In the genomic region with DNA sequence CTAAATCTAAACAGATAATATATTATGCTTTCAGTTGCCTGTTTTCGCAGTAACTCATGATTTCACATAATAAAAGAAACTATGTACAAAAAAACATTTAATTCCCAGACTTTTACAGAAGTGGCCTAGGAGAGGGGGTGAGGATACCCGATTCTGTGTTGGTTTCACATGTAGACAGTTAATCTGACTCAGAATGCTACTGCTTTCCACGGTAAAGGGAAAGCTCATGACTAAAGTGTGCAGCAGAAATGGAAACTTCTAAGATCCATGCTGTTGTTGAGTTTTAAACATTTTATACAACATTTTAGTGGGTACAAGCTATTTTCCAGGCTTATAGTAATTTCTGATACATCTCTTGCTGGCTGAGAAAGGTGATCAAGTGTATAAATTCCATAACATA, we compare ENCODE assay signal across 1 cellular context.
A peak's percentile ranks its signal among the peaks of the same experiment; 100 is the strongest.
TF ChIP-seq lines count a peak whose summit lies in the region.

No MANE protein-coding gene starts in this region.

TF ChIP-seq in GM12878, 131 proteins besides CTCF, POLR2A, EP300 and RAD21 (continued from another document and continues in another):
- TF ChIP-seq, protein P1, sequence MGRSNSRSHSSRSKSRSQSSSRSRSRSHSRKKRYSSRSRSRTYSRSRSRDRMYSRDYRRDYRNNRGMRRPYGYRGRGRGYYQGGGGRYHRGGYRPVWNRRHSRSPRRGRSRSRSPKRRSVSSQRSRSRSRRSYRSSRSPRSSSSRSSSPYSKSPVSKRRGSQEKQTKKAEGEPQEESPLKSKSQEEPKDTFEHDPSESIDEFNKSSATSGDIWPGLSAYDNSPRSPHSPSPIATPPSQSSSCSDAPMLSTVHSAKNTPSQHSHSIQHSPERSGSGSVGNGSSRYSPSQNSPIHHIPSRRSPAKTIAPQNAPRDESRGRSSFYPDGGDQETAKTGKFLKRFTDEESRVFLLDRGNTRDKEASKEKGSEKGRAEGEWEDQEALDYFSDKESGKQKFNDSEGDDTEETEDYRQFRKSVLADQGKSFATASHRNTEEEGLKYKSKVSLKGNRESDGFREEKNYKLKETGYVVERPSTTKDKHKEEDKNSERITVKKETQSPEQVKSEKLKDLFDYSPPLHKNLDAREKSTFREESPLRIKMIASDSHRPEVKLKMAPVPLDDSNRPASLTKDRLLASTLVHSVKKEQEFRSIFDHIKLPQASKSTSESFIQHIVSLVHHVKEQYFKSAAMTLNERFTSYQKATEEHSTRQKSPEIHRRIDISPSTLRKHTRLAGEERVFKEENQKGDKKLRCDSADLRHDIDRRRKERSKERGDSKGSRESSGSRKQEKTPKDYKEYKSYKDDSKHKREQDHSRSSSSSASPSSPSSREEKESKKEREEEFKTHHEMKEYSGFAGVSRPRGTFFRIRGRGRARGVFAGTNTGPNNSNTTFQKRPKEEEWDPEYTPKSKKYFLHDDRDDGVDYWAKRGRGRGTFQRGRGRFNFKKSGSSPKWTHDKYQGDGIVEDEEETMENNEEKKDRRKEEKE (IDR thresholded peaks at IDR 0.05), result no peak
- TF ChIP-seq ZNF274 (IDR thresholded peaks at IDR 0.05; ENCODE audit: insufficient read depth, insufficient read length) (no peak), IRF4 (IDR thresholded peaks at IDR 0.05; ENCODE audit: low read depth, low read length) (peak; percentile 65; the same call in 1 of the 2 replicates), NFIC (IDR thresholded peaks at IDR 0.05; ENCODE audit: low read depth, low read length) (peak; percentile 81; the same call in 1 of the 2 replicates), NBN (IDR thresholded peaks at IDR 0.05) (no peak), MEF2B (IDR thresholded peaks at IDR 0.05; ENCODE audit: partially characterized antibody, poor library complexity, severe bottlenecking) (no peak), SRF (IDR thresholded peaks at IDR 0.05; ENCODE audit: low read depth in 2 of 2, low read length in 2 of 2) (no peak), CBX3 (IDR thresholded peaks at IDR 0.05; ENCODE audit: borderline replicate concordance, low read depth) (no peak), BHLHE40 (IDR thresholded peaks at IDR 0.05; ENCODE audit: borderline replicate concordance in 1 of 2, low read depth in 2 of 2, low read length in 1 of 2) (peak; percentile 57 to 65; a peak in 2 of 4 replicates), PAX5 (IDR thresholded peaks at IDR 0.05; ENCODE audit: borderline replicate concordance, low read depth, low read length) (no peak), MTA2 (IDR thresholded peaks at IDR 0.05; ENCODE audit: low read depth) (peak; percentile 40), RCOR1 (conservative IDR thresholded peaks at IDR 0.05; ENCODE audit: low read depth, low read length) (no peak), RBBP5 (conservative IDR thresholded peaks at IDR 0.05) (no peak), CBX5 (IDR thresholded peaks at IDR 0.05; ENCODE audit: low read depth) (no peak), ZSCAN29 (IDR thresholded peaks at IDR 0.05) (no peak), SMAD5 (IDR thresholded peaks at IDR 0.05; ENCODE audit: low read depth) (no peak), ETV6 (conservative IDR thresholded peaks at IDR 0.05 in 1 of 2, IDR thresholded peaks at IDR 0.05 in 1 of 2; ENCODE audit: borderline replicate concordance in 1 of 2, low read depth in 1 of 2) (peak in 1 of 2 experiments; percentile 68; a peak in 1 of 4 replicates), IKZF2 (IDR thresholded peaks at IDR 0.05) (peak; percentile 88 to 90), FOXM1 (IDR thresholded peaks at IDR 0.05; ENCODE audit: low read depth, low read length) (peak; percentile 64; the same call in 1 of the 2 replicates), POLR2AphosphoS2 (IDR thresholded peaks at IDR 0.05; ENCODE audit: low read depth, low read length) (no peak), HDAC2 (IDR thresholded peaks at IDR 0.05) (no peak), MYB (IDR thresholded peaks at IDR 0.05; ENCODE audit: borderline replicate concordance, low read depth, low read length) (0 out of 2 replicates have a peak, but pooled peaks have one; percentile 36), KAT2A (conservative IDR thresholded peaks at IDR 0.05; ENCODE audit: control insufficient read depth, low read depth, low read length) (no peak), KDM1A (IDR thresholded peaks at IDR 0.05; ENCODE audit: borderline replicate concordance) (no peak), BACH1 (IDR thresholded peaks at IDR 0.05; ENCODE audit: borderline replicate concordance) (no peak), JUNB (IDR thresholded peaks at IDR 0.05) (peak; percentile 90), TCF3 (IDR thresholded peaks at IDR 0.05; ENCODE audit: borderline replicate concordance, insufficient read depth, low read depth, low read length) (no peak), MXI1 (IDR thresholded peaks at IDR 0.05; ENCODE audit: low read depth, low read length) (no peak), MEF2A (IDR thresholded peaks at IDR 0.05; ENCODE audit: insufficient read depth, low read depth, low read length) (0 out of 2 replicates have a peak, but pooled peaks have one; percentile 44), MTA3 (IDR thresholded peaks at IDR 0.05; ENCODE audit: borderline replicate concordance, low read length) (0 out of 2 replicates have a peak, but pooled peaks have one; percentile 11), ZNF384 (IDR thresholded peaks at IDR 0.05; ENCODE audit: borderline replicate concordance, low read depth, low read length) (no peak), FOXK2 (IDR thresholded peaks at IDR 0.05) (no peak), GATAD2B (conservative IDR thresholded peaks at IDR 0.05; ENCODE audit: low read depth) (no peak)
- TF ChIP-seq, protein P2, sequence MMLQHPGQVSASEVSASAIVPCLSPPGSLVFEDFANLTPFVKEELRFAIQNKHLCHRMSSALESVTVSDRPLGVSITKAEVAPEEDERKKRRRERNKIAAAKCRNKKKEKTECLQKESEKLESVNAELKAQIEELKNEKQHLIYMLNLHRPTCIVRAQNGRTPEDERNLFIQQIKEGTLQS (IDR thresholded peaks at IDR 0.05; ENCODE audit: borderline replicate concordance, extremely low read depth, low read depth, low read length), result no peak
- TF ChIP-seq, protein P3, sequence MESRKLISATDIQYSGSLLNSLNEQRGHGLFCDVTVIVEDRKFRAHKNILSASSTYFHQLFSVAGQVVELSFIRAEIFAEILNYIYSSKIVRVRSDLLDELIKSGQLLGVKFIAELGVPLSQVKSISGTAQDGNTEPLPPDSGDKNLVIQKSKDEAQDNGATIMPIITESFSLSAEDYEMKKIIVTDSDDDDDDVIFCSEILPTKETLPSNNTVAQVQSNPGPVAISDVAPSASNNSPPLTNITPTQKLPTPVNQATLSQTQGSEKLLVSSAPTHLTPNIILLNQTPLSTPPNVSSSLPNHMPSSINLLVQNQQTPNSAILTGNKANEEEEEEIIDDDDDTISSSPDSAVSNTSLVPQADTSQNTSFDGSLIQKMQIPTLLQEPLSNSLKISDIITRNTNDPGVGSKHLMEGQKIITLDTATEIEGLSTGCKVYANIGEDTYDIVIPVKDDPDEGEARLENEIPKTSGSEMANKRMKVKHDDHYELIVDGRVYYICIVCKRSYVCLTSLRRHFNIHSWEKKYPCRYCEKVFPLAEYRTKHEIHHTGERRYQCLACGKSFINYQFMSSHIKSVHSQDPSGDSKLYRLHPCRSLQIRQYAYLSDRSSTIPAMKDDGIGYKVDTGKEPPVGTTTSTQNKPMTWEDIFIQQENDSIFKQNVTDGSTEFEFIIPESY (IDR thresholded peaks at IDR 0.05), result no peak
- TF ChIP-seq, protein P4, sequence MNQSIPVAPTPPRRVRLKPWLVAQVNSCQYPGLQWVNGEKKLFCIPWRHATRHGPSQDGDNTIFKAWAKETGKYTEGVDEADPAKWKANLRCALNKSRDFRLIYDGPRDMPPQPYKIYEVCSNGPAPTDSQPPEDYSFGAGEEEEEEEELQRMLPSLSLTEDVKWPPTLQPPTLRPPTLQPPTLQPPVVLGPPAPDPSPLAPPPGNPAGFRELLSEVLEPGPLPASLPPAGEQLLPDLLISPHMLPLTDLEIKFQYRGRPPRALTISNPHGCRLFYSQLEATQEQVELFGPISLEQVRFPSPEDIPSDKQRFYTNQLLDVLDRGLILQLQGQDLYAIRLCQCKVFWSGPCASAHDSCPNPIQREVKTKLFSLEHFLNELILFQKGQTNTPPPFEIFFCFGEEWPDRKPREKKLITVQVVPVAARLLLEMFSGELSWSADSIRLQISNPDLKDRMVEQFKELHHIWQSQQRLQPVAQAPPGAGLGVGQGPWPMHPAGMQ (IDR thresholded peaks at IDR 0.05; ENCODE audit: borderline replicate concordance), result no peak
- TF ChIP-seq, protein P5, sequence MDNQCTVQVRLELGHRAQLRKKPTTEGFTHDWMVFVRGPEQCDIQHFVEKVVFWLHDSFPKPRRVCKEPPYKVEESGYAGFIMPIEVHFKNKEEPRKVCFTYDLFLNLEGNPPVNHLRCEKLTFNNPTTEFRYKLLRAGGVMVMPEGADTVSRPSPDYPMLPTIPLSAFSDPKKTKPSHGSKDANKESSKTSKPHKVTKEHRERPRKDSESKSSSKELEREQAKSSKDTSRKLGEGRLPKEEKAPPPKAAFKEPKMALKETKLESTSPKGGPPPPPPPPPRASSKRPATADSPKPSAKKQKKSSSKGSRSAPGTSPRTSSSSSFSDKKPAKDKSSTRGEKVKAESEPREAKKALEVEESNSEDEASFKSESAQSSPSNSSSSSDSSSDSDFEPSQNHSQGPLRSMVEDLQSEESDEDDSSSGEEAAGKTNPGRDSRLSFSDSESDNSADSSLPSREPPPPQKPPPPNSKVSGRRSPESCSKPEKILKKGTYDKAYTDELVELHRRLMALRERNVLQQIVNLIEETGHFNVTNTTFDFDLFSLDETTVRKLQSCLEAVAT (IDR thresholded peaks at IDR 0.05), result no peak
- TF ChIP-seq, protein P6, sequence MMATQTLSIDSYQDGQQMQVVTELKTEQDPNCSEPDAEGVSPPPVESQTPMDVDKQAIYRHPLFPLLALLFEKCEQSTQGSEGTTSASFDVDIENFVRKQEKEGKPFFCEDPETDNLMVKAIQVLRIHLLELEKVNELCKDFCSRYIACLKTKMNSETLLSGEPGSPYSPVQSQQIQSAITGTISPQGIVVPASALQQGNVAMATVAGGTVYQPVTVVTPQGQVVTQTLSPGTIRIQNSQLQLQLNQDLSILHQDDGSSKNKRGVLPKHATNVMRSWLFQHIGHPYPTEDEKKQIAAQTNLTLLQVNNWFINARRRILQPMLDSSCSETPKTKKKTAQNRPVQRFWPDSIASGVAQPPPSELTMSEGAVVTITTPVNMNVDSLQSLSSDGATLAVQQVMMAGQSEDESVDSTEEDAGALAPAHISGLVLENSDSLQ (IDR thresholded peaks at IDR 0.05), result no peak
- TF ChIP-seq, protein P7, sequence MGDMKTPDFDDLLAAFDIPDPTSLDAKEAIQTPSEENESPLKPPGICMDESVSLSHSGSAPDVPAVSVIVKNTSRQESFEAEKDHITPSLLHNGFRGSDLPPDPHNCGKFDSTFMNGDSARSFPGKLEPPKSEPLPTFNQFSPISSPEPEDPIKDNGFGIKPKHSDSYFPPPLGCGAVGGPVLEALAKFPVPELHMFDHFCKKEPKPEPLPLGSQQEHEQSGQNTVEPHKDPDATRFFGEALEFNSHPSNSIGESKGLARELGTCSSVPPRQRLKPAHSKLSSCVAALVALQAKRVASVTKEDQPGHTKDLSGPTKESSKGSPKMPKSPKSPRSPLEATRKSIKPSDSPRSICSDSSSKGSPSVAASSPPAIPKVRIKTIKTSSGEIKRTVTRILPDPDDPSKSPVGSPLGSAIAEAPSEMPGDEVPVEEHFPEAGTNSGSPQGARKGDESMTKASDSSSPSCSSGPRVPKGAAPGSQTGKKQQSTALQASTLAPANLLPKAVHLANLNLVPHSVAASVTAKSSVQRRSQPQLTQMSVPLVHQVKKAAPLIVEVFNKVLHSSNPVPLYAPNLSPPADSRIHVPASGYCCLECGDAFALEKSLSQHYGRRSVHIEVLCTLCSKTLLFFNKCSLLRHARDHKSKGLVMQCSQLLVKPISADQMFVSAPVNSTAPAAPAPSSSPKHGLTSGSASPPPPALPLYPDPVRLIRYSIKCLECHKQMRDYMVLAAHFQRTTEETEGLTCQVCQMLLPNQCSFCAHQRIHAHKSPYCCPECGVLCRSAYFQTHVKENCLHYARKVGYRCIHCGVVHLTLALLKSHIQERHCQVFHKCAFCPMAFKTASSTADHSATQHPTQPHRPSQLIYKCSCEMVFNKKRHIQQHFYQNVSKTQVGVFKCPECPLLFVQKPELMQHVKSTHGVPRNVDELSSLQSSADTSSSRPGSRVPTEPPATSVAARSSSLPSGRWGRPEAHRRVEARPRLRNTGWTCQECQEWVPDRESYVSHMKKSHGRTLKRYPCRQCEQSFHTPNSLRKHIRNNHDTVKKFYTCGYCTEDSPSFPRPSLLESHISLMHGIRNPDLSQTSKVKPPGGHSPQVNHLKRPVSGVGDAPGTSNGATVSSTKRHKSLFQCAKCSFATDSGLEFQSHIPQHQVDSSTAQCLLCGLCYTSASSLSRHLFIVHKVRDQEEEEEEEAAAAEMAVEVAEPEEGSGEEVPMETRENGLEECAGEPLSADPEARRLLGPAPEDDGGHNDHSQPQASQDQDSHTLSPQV (IDR thresholded peaks at IDR 0.05), result no peak
- TF ChIP-seq, protein P8, sequence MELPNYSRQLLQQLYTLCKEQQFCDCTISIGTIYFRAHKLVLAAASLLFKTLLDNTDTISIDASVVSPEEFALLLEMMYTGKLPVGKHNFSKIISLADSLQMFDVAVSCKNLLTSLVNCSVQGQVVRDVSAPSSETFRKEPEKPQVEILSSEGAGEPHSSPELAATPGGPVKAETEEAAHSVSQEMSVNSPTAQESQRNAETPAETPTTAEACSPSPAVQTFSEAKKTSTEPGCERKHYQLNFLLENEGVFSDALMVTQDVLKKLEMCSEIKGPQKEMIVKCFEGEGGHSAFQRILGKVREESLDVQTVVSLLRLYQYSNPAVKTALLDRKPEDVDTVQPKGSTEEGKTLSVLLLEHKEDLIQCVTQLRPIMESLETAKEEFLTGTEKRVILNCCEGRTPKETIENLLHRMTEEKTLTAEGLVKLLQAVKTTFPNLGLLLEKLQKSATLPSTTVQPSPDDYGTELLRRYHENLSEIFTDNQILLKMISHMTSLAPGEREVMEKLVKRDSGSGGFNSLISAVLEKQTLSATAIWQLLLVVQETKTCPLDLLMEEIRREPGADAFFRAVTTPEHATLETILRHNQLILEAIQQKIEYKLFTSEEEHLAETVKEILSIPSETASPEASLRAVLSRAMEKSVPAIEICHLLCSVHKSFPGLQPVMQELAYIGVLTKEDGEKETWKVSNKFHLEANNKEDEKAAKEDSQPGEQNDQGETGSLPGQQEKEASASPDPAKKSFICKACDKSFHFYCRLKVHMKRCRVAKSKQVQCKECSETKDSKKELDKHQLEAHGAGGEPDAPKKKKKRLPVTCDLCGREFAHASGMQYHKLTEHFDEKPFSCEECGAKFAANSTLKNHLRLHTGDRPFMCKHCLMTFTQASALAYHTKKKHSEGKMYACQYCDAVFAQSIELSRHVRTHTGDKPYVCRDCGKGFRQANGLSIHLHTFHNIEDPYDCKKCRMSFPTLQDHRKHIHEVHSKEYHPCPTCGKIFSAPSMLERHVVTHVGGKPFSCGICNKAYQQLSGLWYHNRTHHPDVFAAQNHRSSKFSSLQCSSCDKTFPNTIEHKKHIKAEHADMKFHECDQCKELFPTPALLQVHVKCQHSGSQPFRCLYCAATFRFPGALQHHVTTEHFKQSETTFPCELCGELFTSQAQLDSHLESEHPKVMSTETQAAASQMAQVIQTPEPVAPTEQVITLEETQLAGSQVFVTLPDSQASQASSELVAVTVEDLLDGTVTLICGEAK (IDR thresholded peaks at IDR 0.05; ENCODE audit: borderline replicate concordance), result no peak
- TF ChIP-seq, protein P9, sequence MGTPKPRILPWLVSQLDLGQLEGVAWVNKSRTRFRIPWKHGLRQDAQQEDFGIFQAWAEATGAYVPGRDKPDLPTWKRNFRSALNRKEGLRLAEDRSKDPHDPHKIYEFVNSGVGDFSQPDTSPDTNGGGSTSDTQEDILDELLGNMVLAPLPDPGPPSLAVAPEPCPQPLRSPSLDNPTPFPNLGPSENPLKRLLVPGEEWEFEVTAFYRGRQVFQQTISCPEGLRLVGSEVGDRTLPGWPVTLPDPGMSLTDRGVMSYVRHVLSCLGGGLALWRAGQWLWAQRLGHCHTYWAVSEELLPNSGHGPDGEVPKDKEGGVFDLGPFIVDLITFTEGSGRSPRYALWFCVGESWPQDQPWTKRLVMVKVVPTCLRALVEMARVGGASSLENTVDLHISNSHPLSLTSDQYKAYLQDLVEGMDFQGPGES (IDR thresholded peaks at IDR 0.05), result no peak
